ENCODE assay signal across 23 cellular contexts in genomic region chr9:95193480-95193879, GRCh38.
A peak's percentile ranks its signal among the peaks of the same experiment; 100 is the strongest.
DNase-seq lines count a peak whose midpoint lies in the region; ATAC-seq, FAIRE-seq and TF ChIP-seq lines count a peak whose summit lies in the region.
"Had no signal": no experiment of that assay in that cellular context is flagged by ENCODE, and none has a peak within 500 bp of the region (broad histone marks: within the 10 kb centered on the region; RNA-seq: fewer than 3 reads in every experiment).

No MANE protein-coding gene starts in this region.

- no peak overlapping the region for H4K5ac ChIP-seq in H1 (ENCODE audit: insufficient read length, low read depth, low read length)

- no peak overlapping the region for H2BK20ac ChIP-seq in H1 (ENCODE audit: low read length)

- H2BK5ac ChIP-seq in H1 (ENCODE audit: low read depth, low read length): no peak overlapping the region

- no peak for FAIRE-seq in H1 (lab: Jason Lieb, UNC)
- no peak for FAIRE-seq in small intestine (lab: Jason Lieb, UNC)
- FAIRE-seq: A549, D721Med, G401.6, GM12892, GM18507, GM19239 had no signal

- H4K20me1 ChIP-seq in OCI-LY3 (ENCODE audit: insufficient read depth, low read length) (no peaks in the 10 kb centered on the region), H1 (replicated peaks in 1 of 2; ENCODE audit: control insufficient read depth in 1 of 2, insufficient read depth in 2 of 2, low read length in 2 of 2) (no peaks in the 10 kb centered on the region)
- H4K20me1 ChIP-seq: BLaER1 treated with 17β-estradiol and CSF1 and Interleukin-3, amounts not matched to agents 10 nM and 100 nM had no signal

- H3K27ac Mint-ChIP-seq in activated CD4-positive, alpha-beta T cell treated with anti-CD3 and anti-CD28 coated beads, Interleukin-2, amount 10 ng/mL, durations not matched to agents 24 days and 14 days: no peak overlapping the region
- H3K27ac Mint-ChIP-seq: B cell; CD4-positive, alpha-beta T cell; CD8-positive, alpha-beta T cell had no signal

- H3K18ac ChIP-seq in H1 (ENCODE audit: extremely low read depth, low read length): no peak overlapping the region

- H2BK120ac ChIP-seq in H1 (replicated peaks; ENCODE audit: low read depth, low read length): no peak overlapping the region

- no peak overlapping the region for H3K4me3 Mint-ChIP-seq in activated CD4-positive, alpha-beta T cell treated with anti-CD3 and anti-CD28 coated beads, Interleukin-2, amount 10 ng/mL, durations not matched to agents 24 days and 14 days
- H3K4me3 Mint-ChIP-seq: B cell; CD4-positive, alpha-beta T cell; CD8-positive, alpha-beta T cell had no signal

- H3K36me3 ChIP-seq in OCI-LY3 (replicated peaks; ENCODE audit: low read depth, low read length) (no peaks in the 10 kb centered on the region), H1 (ENCODE audit: control insufficient read depth in 2 of 4, insufficient read depth in 4 of 4, low read length in 3 of 4) (no peaks in the 10 kb centered on the region), small intestine (ENCODE audit: control insufficient read depth in 2 of 2, insufficient read depth in 2 of 2, low read length in 2 of 2) (no peaks in the 10 kb centered on the region)
- H3K36me3 ChIP-seq: BLaER1 treated with 17β-estradiol and CSF1 and Interleukin-3, amounts not matched to agents 10 nM and 100 nM had no signal

- intact Hi-C loops in activated CD4-positive, alpha-beta T cell treated with anti-CD3 and anti-CD28 coated beads, Interleukin-2, amount 10 ng/mL, durations not matched to agents 24 days and 14 days (cut with micrococcal nuclease): no loop called here

- no peaks in the 10 kb centered on the region for H3K79me2 ChIP-seq in OCI-LY3 (ENCODE audit: low read length)
- H3K79me2 ChIP-seq in H1 (ENCODE audit: control insufficient read depth in 1 of 2, insufficient read depth in 2 of 2, low read length in 2 of 2): no peaks in the 10 kb centered on the region

- H3K4me3 ChIP-seq in OCI-LY3 (ENCODE audit: low read length) (peak overlapping the region; percentile 65), H1 (ENCODE audit: extremely low read depth in 1 of 4, insufficient read depth in 2 of 4, low read depth in 3 of 4, low read length in 4 of 4) (no peak overlapping the region), small intestine (ENCODE audit: low read depth in 1 of 2, low read length in 2 of 2) (no peak overlapping the region)
- H3K4me3 ChIP-seq: A549; BLaER1 treated with 17β-estradiol and CSF1 and Interleukin-3, amounts not matched to agents 10 nM and 100 nM had no signal

- TF ChIP-seq CTCF in OCI-LY3 (IDR thresholded peaks at IDR 0.05; ENCODE audit: low read depth, low read length): no peak
- no peak for TF ChIP-seq CTCF in H1 (IDR thresholded peaks at IDR 0.05; ENCODE audit: control extremely low read depth in 1 of 3, insufficient read depth in 1 of 3, low read depth in 1 of 3, low read length in 3 of 3)

- no peak overlapping the region; the same call in 1 of the 2 replicates for H2BK15ac ChIP-seq in H1 (ENCODE audit: low read length)

- H2BK12ac ChIP-seq in H1 (ENCODE audit: low read depth, low read length): no peak overlapping the region

- WGBS in H1 (ENCODE audit: extremely low coverage in 1 of 2, insufficient coverage in 1 of 2, insufficient read length in 1 of 2, insufficient replicate concordance in 2 of 2, low coverage in 1 of 2, low lambda C conversion rate in 2 of 2, missing lambda C conversion rate in 1 of 2), 2 experiments: 89% methylated on average over 5 of the region's 5 CpGs; no CpG with 5 or more reads in 1 of the 2 experiments
- WGBS in small intestine, 3 donors: 94 to 97% (median 95%) methylated on average over 5 of the region's 5 CpGs

- H3K27me3 ChIP-seq in OCI-LY3 (ENCODE audit: low read depth, low read length): no peaks in the 10 kb centered on the region
- H3K27me3 ChIP-seq in H1 (replicated peaks in 1 of 4; ENCODE audit: control insufficient read depth in 3 of 4, extremely low read depth in 1 of 4, insufficient read depth in 3 of 4, low read length in 3 of 4): no peaks in the 10 kb centered on the region
- no peaks in the 10 kb centered on the region for H3K27me3 ChIP-seq in small intestine (ENCODE audit: control insufficient read depth in 2 of 2, insufficient read depth in 2 of 2, low read length in 2 of 2)
- H3K27me3 ChIP-seq: BLaER1 treated with 17β-estradiol and CSF1 and Interleukin-3, amounts not matched to agents 10 nM and 100 nM had no signal

- TF ChIP-seq EP300 in H1 (IDR thresholded peaks at IDR 0.05; ENCODE audit: borderline replicate concordance in 1 of 2, low read depth in 2 of 2, low read length in 2 of 2): no peak

- no peak for TF ChIP-seq RAD21 in H1 (IDR thresholded peaks at IDR 0.05 in 1 of 2, conservative IDR thresholded peaks at IDR 0.05 in 1 of 2; ENCODE audit: low read depth in 2 of 2, low read length in 2 of 2)

- no peak overlapping the region for H2AK5ac ChIP-seq in H1 (ENCODE audit: low read depth, low read length)

- H4K91ac ChIP-seq in H1 (replicated peaks; ENCODE audit: insufficient read length, low read length): no peak overlapping the region

- H3K4ac ChIP-seq in H1 (replicated peaks; ENCODE audit: insufficient read length, low read depth, low read length): no peak overlapping the region

- H3K27ac ChIP-seq in OCI-LY3 (ENCODE audit: low read length) (peak overlapping the region; percentile 33), H1 (ENCODE audit: low read depth, low read length) (no peak overlapping the region), small intestine (ENCODE audit: low read depth in 1 of 2, low read length in 1 of 2) (no peak overlapping the region)
- H3K27ac ChIP-seq: 22Rv1; A549; BLaER1 treated with 17β-estradiol and CSF1 and Interleukin-3, amounts not matched to agents 10 nM and 100 nM; C4-2B had no signal

- POLR2A ChIA-PET in H1 (lab: Charles Lee; ENCODE audit: partially characterized antibody): interaction anchor here (0.6 kb wide), 1 partner anchor 8 kb away, joined by 4 read pairs; no protein-coding TSS in a partner anchor

- H4K8ac ChIP-seq in H1 (ENCODE audit: extremely low read depth, insufficient read depth, low read length): no peak overlapping the region

- no peaks in the 10 kb centered on the region for H3K23me2 ChIP-seq in H1 (ENCODE audit: low read depth, low read length)

- CTCF ChIA-PET in H1 (lab: Charles Lee; ENCODE audit: partially characterized antibody): interaction anchor here (0.5 to 5.8 kb wide), 13 partner anchors 9 to 881 kb away, joined by 3 to 28 read pairs (median 7); no protein-coding TSS in a partner anchor

- no peak overlapping the region for H3K56ac ChIP-seq in H1 (replicated peaks; ENCODE audit: insufficient read length, low read depth, low read length)

- no peak overlapping the region for H3K23ac ChIP-seq in H1 (ENCODE audit: insufficient read length)

- ATAC-seq in HG03457 (IDR thresholded peaks at IDR 0.05; ENCODE audit: unreplicated experiment): no peak
- ATAC-seq: A549; CD8-positive, alpha-beta T cell had no signal

- no peak for TF ChIP-seq POLR2A in H1 (IDR thresholded peaks at IDR 0.05; ENCODE audit: control extremely low read depth in 1 of 2, low read depth in 2 of 2, low read length in 2 of 2)

- peaks cover 26% of the 10 kb centered on the region for H3K4me1 Mint-ChIP-seq in activated CD4-positive, alpha-beta T cell treated with anti-CD3 and anti-CD28 coated beads, Interleukin-2, amount 10 ng/mL, durations not matched to agents 24 days and 14 days

- H2AFZ ChIP-seq in OCI-LY3 (ENCODE audit: low read depth, low read length): no peak overlapping the region
- 0 out of 2 replicates have a peak overlapping the region, but pooled peaks have one; percentile 8 for H2AFZ ChIP-seq in H1 (ENCODE audit: low read length)

- no peak overlapping the region for H3K14ac ChIP-seq in H1 (ENCODE audit: insufficient read length)

- H3K9ac ChIP-seq in OCI-LY3 (ENCODE audit: low read length): no peak overlapping the region
- H3K9ac ChIP-seq in H1 (replicated peaks in 1 of 4; ENCODE audit: extremely low read depth in 1 of 4, low read depth in 3 of 4, low read length in 3 of 4): no peak overlapping the region
- H3K9ac ChIP-seq: BLaER1 treated with 17β-estradiol and CSF1 and Interleukin-3, amounts not matched to agents 10 nM and 100 nM had no signal

- H3K9me3 Mint-ChIP-seq in activated CD4-positive, alpha-beta T cell treated with anti-CD3 and anti-CD28 coated beads, Interleukin-2, amount 10 ng/mL, durations not matched to agents 24 days and 14 days: peaks cover 6% of the 10 kb centered on the region
- H3K9me3 Mint-ChIP-seq: CD4-positive, alpha-beta T cell; CD8-positive, alpha-beta T cell had no signal

- H3K27me3 Mint-ChIP-seq in activated CD4-positive, alpha-beta T cell treated with anti-CD3 and anti-CD28 coated beads, Interleukin-2, amount 10 ng/mL, durations not matched to agents 24 days and 14 days: no peaks in the 10 kb centered on the region
- H3K27me3 Mint-ChIP-seq: B cell; CD4-positive, alpha-beta T cell had no signal

- H3K4me1 ChIP-seq in OCI-LY3 (ENCODE audit: low read length) (peaks cover 25% of the 10 kb centered on the region), H1 (replicated peaks in 1 of 4; ENCODE audit: control insufficient read depth in 3 of 4, insufficient read depth in 4 of 4, low read length in 3 of 4) (no peaks in the 10 kb centered on the region; a peak in 1 of 7 replicates), small intestine (ENCODE audit: control insufficient read depth in 2 of 2, insufficient read depth in 1 of 2, low read depth in 1 of 2, low read length in 1 of 2) (peaks cover 0 to 3% of the 10 kb centered on the region in 2 donors)
- H3K4me1 ChIP-seq: Caco-2 had no signal

- H3K36me3 Mint-ChIP-seq in activated CD4-positive, alpha-beta T cell treated with anti-CD3 and anti-CD28 coated beads, Interleukin-2, amount 10 ng/mL, durations not matched to agents 24 days and 14 days (ENCODE audit: low read depth): peaks cover 5% of the 10 kb centered on the region
- H3K36me3 Mint-ChIP-seq: CD8-positive, alpha-beta T cell had no signal

- peak; percentile 34 for DNase-seq in activated CD4-positive, alpha-beta T cell treated with anti-CD3 and anti-CD28 coated beads, Interleukin-2, amount 10 ng/mL, durations not matched to agents 24 days and 14 days
- DNase-seq in activated CD4-positive, alpha-beta T cell treated with anti-CD3 and anti-CD28 coated beads, Interleukin-2, amount 50 U/mL, for 48 hours: no peak
- DNase-seq in H1 (ENCODE audit: low read depth in 1 of 2, low spot score in 2 of 2) (no peak), small intestine (no peak)
- DNase-seq: AML-193; Caco-2; Calu3; CD4-positive, alpha-beta T cell; CD8-positive, alpha-beta T cell; DMS79 treated with DMSO at 0.1 percent for 48 hours; GF-D8 had no signal

- H3K4me2 ChIP-seq in OCI-LY3 (ENCODE audit: low read length) (peak overlapping the region; percentile 81), H1 (ENCODE audit: insufficient read depth in 1 of 2, low read depth in 2 of 2, low read length in 2 of 2) (no peak overlapping the region)
- H3K4me2 ChIP-seq: A549 had no signal

- H3K79me1 ChIP-seq in H1 (ENCODE audit: low read depth, low read length): no peaks in the 10 kb centered on the region

- H3K9me3 ChIP-seq in OCI-LY3 (ENCODE audit: insufficient read depth, low read length) (no peaks in the 10 kb centered on the region), H1 (ENCODE audit: insufficient read depth in 2 of 2, low read depth in 1 of 2, low read length in 1 of 2) (no peaks in the 10 kb centered on the region), small intestine (ENCODE audit: control insufficient read depth, low read depth) (no peaks in the 10 kb centered on the region)
- H3K9me3 ChIP-seq: A549, Caco-2 had no signal

TF ChIP-seq in H1, 55 proteins besides CTCF, POLR2A, EP300 and RAD21 (continues in another document):
- TF ChIP-seq POU5F1 (IDR thresholded peaks at IDR 0.05; ENCODE audit: low read depth, low read length): no peak
